6 cellular contexts compared by ENCODE assay signal in the genomic region with DNA sequence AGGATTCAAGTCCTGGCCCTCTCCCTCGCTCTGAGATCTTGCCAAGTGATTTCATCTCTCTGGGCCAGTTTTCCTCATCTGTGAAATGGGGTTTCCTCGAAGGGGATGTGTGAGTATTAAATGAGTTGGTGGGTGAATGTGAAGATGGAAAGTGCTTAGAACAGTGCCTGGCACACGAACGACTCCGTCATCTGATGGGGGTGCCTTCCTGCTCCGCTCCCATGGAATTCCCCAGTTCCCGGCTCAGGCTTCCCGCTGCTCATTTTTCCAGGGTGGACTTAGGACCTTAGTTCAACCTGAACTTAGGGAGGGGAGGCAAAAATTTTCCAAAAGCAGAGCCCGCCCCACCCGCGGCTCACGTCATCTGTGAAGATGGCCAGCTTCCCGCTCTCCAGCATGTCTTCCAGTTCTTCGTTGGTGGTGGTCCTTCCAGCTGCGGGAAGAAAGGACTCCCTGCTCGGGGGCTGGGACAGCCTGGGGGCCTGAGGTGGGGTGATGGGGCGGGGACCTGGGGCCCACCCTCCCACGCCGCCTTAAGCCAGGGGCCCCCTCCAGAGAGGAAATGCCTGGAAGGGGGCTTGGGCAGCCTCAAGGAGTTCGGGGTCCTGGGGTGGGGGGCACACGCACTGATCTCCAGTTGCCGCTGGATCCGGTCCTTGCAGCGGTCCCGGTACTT. TPM values are rescaled to one million over a fixed set of nuclear protein-coding genes. Genes with fewer than 3 reads are reported as not detected.
DNase-seq lines count a peak whose midpoint lies in the region; ATAC-seq, FAIRE-seq and TF ChIP-seq lines count a peak whose summit lies in the region.

No MANE protein-coding gene starts in this region.

- intact Hi-C loops in posterior cingulate gyrus (cut with DNase I): no loop called here

- no peaks in the 10 kb centered on the region for H3K27me3 ChIP-seq in bronchial epithelial cell (ENCODE audit: control insufficient read depth, insufficient read depth, low read length)

- FAIRE-seq in bronchial epithelial cell (lab: Jason Lieb, UNC): no peak

- no peaks in the 10 kb centered on the region for H3K36me3 ChIP-seq in bronchial epithelial cell (ENCODE audit: control insufficient read depth, insufficient read depth, low read length)

- peak overlapping the region; percentile 49 for H3K4me3 ChIP-seq in bronchial epithelial cell (ENCODE audit: low read depth, low read length)

- peak; percentile 3 for ATAC-seq in HG02642 (IDR thresholded peaks at IDR 0.05; ENCODE audit: poor library complexity, unreplicated experiment)
- ATAC-seq in omental fat pad (ENCODE audit: low FRiP score): peak; percentile 31
- no peak for ATAC-seq in GM19397 (IDR thresholded peaks at IDR 0.05; ENCODE audit: unreplicated experiment)

- DNase-seq in bronchial epithelial cell (ENCODE audit: low read depth) (peak; percentile 13), omental fat pad (ENCODE audit: low spot score) (no peak), posterior cingulate gyrus (no peak)
- no peak for DNase-seq in stimulated activated CD8-positive, alpha-beta memory T cell treated with anti-CD3 and anti-CD28 coated beads, Interleukin-4, amount 100 ng/mL, for 48 hours

- TF ChIP-seq CTCF in bronchial epithelial cell (IDR thresholded peaks at IDR 0.05; ENCODE audit: insufficient read depth, low read length, severe bottlenecking): no peak
- no peak for TF ChIP-seq CTCF in omental fat pad (IDR thresholded peaks at IDR 0.05)

RNA-seq across cellular contexts. Expression of a gene that starts 11.5 kb away (rescaled TPM):
- 5.1 and 8.2 TPM in 2 replicates for total RNA-seq in bronchial epithelial cell
- 10 to 100 TPM; 23.2 to 45.3 (median 33.0) TPM for total RNA-seq in omental fat pad

RNA-seq across cellular contexts. Expression of a gene that starts 14.0 kb away (rescaled TPM):
- total RNA-seq in bronchial epithelial cell: under 0.01 TPM in 1 of 2 replicates, not detected in the other
- total RNA-seq in omental fat pad: 1 to 10 TPM in 2 of 4 donors, under 1 TPM in 2; 0.47 to 1.9 (median 1.0) TPM

RNA-seq across cellular contexts. Expression of a gene that starts 36.9 kb away (rescaled TPM):
- 14.7 and 18.7 TPM in 2 replicates for total RNA-seq in bronchial epithelial cell
- 10 to 100 TPM; 40.9 to 93.7 (median 66.8) TPM for total RNA-seq in omental fat pad

RNA-seq across cellular contexts. Expression of a gene that starts 38.9 kb away (rescaled TPM):
- total RNA-seq in bronchial epithelial cell (1.3 TPM in 2 replicates), omental fat pad (10 to 100 TPM in 2 of 4 donors, 1 to 10 TPM in 2; 5.3 to 13.6 (median 9.2) TPM)

RNA-seq across cellular contexts. Expression of a gene that starts 47.6 kb away (rescaled TPM):
- total RNA-seq in bronchial epithelial cell (16.6 and 17.5 TPM in 2 replicates), omental fat pad (10 to 100 TPM; 15.5 to 42.6 (median 33.9) TPM)
